11 cellular contexts compared by ENCODE assay signal in genomic region chr1:207240325-207241095, GRCh38.
DNase-seq lines count a peak whose midpoint lies in the region; TF ChIP-seq lines count a peak whose summit lies in the region.
"Had no signal": no experiment of that assay in that cellular context is flagged by ENCODE, and none has a peak within 500 bp of the region (broad histone marks: within the 10 kb centered on the region; RNA-seq: fewer than 3 reads in every experiment).

No MANE protein-coding gene starts in this region.

- no peaks in the 10 kb centered on the region for H3K36me3 Mint-ChIP-seq in endothelial cell (ENCODE audit: low read depth, unreplicated experiment)

- H3K27ac ChIP-seq in OCI-LY7 (ENCODE audit: low read depth, low read length, poor library complexity, severe bottlenecking): no peak overlapping the region
- no peak overlapping the region for H3K27ac ChIP-seq in caudate nucleus (ENCODE audit: low read depth, low read length)
- H3K27ac ChIP-seq: neutrophil had no signal

- H3K4me3 ChIP-seq in astrocyte of the spinal cord (ENCODE audit: low read depth, low read length): no peak overlapping the region
- H3K4me3 ChIP-seq in OCI-LY7 (ENCODE audit: low read depth, low read length, poor library complexity, severe bottlenecking): no peak overlapping the region

- H3K4me1 Mint-ChIP-seq in endothelial cell (ENCODE audit: unreplicated experiment): peaks cover 10% of the 10 kb centered on the region

- H3K4me1 ChIP-seq in OCI-LY7 (ENCODE audit: insufficient read depth, low read length, poor library complexity, severe bottlenecking): no peaks in the 10 kb centered on the region

- CTCF ChIA-PET in OCI-LY7 (lab: Charles Lee; ENCODE audit: unreplicated experiment): no interaction called here

- intact Hi-C loops in OCI-LY7 (cut with micrococcal nuclease; ENCODE audit: unreplicated experiment): no loop called here

- no peaks in the 10 kb centered on the region for H3K9me3 Mint-ChIP-seq in endothelial cell (ENCODE audit: unreplicated experiment)

- no TSS peak for BruUV-seq in OCI-LY7 (replicated peaks; lab: Mats Ljungman, UMichigan)

- no peaks in the 10 kb centered on the region for H3K9me2 ChIP-seq in OCI-LY7 (ENCODE audit: insufficient read depth, low read length)

- H3K36me3 ChIP-seq in OCI-LY7 (ENCODE audit: insufficient read depth, low read length): no peaks in the 10 kb centered on the region
- H3K36me3 ChIP-seq: neutrophil had no signal

- no peaks in the 10 kb centered on the region for H3K79me2 ChIP-seq in OCI-LY7 (ENCODE audit: insufficient read depth, low read depth, low read length)

- no peak overlapping the region for H3K4me3 Mint-ChIP-seq in endothelial cell (ENCODE audit: unreplicated experiment)

- H3K9me3 ChIP-seq in OCI-LY7 (ENCODE audit: low read length): no peaks in the 10 kb centered on the region
- H3K9me3 ChIP-seq: neutrophil had no signal

- DNase-seq in HT1080 (ENCODE audit: low read depth) (peak; percentile 55), astrocyte of the spinal cord (ENCODE audit: low read depth, low spot score) (peak; percentile 6), kidney tubule cell (ENCODE audit: low spot score) (peak; percentile 92), ureter (ENCODE audit: low spot score) (peak; percentile 58), endothelial cell (ENCODE audit: low spot score) (no peak), OCI-LY7 (ENCODE audit: low spot score) (no peak), caudate nucleus (lab: John Stamatoyannopoulos, UW) (no peak)
- DNase-seq: activated CD8-positive, alpha-beta memory T cell treated with anti-CD3 and anti-CD28 coated beads, Interleukin-2, amount 50 U/mL, for 48 hours; anterior cingulate cortex; Kasumi-1 had no signal

- no peaks in the 10 kb centered on the region for H3K27me3 Mint-ChIP-seq in endothelial cell (ENCODE audit: unreplicated experiment)

- no peak overlapping the region for H2AFZ ChIP-seq in OCI-LY7 (ENCODE audit: low read length)

- H4K20me1 ChIP-seq in OCI-LY7 (ENCODE audit: insufficient read depth, low read length): no peaks in the 10 kb centered on the region

- no peak overlapping the region for H3K27ac Mint-ChIP-seq in endothelial cell (ENCODE audit: unreplicated experiment)

- in situ Hi-C loops in astrocyte of the spinal cord (cut with HindIII; ENCODE audit: low sequenced_read_pairs): no loop called here

- TF ChIP-seq CTCF in astrocyte of the spinal cord (IDR thresholded peaks at IDR 0.05; ENCODE audit: low read depth, low read length) (no peak), endothelial cell (IDR thresholded peaks at IDR 0.05; ENCODE audit: unreplicated experiment) (no peak), OCI-LY7 (conservative IDR thresholded peaks at IDR 0.05; ENCODE audit: low read length) (no peak)

- POLR2A ChIA-PET in OCI-LY7 (lab: Charles Lee): interaction anchor here (0.6 kb wide), 1 partner anchor 38 kb away, joined by 3 read pairs; no protein-coding TSS in a partner anchor

- H3K4me2 ChIP-seq in OCI-LY7 (ENCODE audit: low read length): no peak overlapping the region

Comparison
In these comparisons a context has a peak if more than half of its experiments do, and no peak if none do; other contexts are left out.
1. DNase-seq: peak in HT1080 (single experiment), astrocyte of the spinal cord (single experiment), kidney tubule cell (single experiment) and ureter (single experiment); none in endothelial cell (single experiment), OCI-LY7 (single experiment) and caudate nucleus (0 of 61).